8 cellular contexts compared by ENCODE assay signal in genomic region chrX:149539283-149540132, GRCh38. TPM values are rescaled to one million over a fixed set of nuclear protein-coding genes. Genes with fewer than 3 reads are reported as not detected.
A peak's percentile ranks its signal among the peaks of the same experiment; 100 is the strongest.
DNase-seq lines count a peak whose midpoint lies in the region; TF ChIP-seq lines count a peak whose summit lies in the region.

No MANE protein-coding gene starts in this region.

- no peaks in the 10 kb centered on the region for H3K9me3 ChIP-seq in neuronal stem cell (replicated peaks in 1 of 2; ENCODE audit: control insufficient read depth in 2 of 2, insufficient read depth in 1 of 2, low read depth in 1 of 2, low read length in 2 of 2)
- H3K9me3 ChIP-seq in stomach smooth muscle (ENCODE audit: control insufficient read depth in 2 of 2, low read length in 2 of 2): no peaks in the 10 kb centered on the region

- H3K4ac ChIP-seq in neuronal stem cell (ENCODE audit: low read length): no peak overlapping the region

- peak overlapping the region; percentile 67 for H3K4me3 ChIP-seq in H7 (ENCODE audit: insufficient read depth, low read depth, low read length)
- peak overlapping the region; percentile 49 to 59 for H3K4me3 ChIP-seq in foreskin fibroblast (ENCODE audit: low read depth in 1 of 2, low read length in 2 of 2)
- H3K4me3 ChIP-seq in neuronal stem cell (ENCODE audit: low read length in 2 of 2): peak overlapping the region; percentile 54 to 79
- peak overlapping the region; percentile 35 to 64 for H3K4me3 ChIP-seq in stomach smooth muscle (ENCODE audit: low read length in 2 of 2)

- no peak overlapping the region for H4K91ac ChIP-seq in neuronal stem cell (ENCODE audit: low read depth, low read length, poor library complexity)

- H2BK12ac ChIP-seq in neuronal stem cell (ENCODE audit: low read length): no peak overlapping the region

- H3K14ac ChIP-seq in neuronal stem cell (ENCODE audit: low read length): no peak overlapping the region

- H3K9ac ChIP-seq in neuronal stem cell (ENCODE audit: low read depth, low read length, poor library complexity) (peak overlapping the region; percentile 70), stomach smooth muscle (ENCODE audit: low read length in 2 of 2) (no peak overlapping the region)

- peak overlapping the region; percentile 93 for H2AFZ ChIP-seq in neuronal stem cell (ENCODE audit: low read length)

- H3K36me3 ChIP-seq in H7 (replicated peaks; ENCODE audit: control insufficient read depth, insufficient read depth, low read length) (no peaks in the 10 kb centered on the region), neuronal stem cell (replicated peaks in 1 of 2; ENCODE audit: control insufficient read depth in 2 of 2, insufficient read depth in 2 of 2, low read length in 2 of 2) (no peaks in the 10 kb centered on the region), stomach smooth muscle (ENCODE audit: control insufficient read depth in 2 of 2, insufficient read depth in 2 of 2, low read length in 2 of 2) (peaks cover 2 to 3% of the 10 kb centered on the region in 2 donors)

- H2BK120ac ChIP-seq in neuronal stem cell (ENCODE audit: low read depth, low read length): no peak overlapping the region

- no peak overlapping the region for H4K8ac ChIP-seq in neuronal stem cell (ENCODE audit: low read depth, low read length)

- H3K23ac ChIP-seq in neuronal stem cell (ENCODE audit: low read depth, low read length, poor library complexity): no peak overlapping the region

- WGBS in neuronal stem cell (ENCODE audit: extremely low coverage in 2 of 2, insufficient read length in 2 of 2, insufficient replicate concordance in 1 of 2), 2 donors: no CpG with 5 or more reads among the region's 34 CpGs

- peak overlapping the region; percentile 71 for H3K18ac ChIP-seq in neuronal stem cell (ENCODE audit: low read length)

- H2AK5ac ChIP-seq in neuronal stem cell (ENCODE audit: low read depth, low read length): no peak overlapping the region

- DNase-seq in EH (ENCODE audit: low read depth) (peak; percentile 96), H7 (peak; percentile 82), M059J (ENCODE audit: low read depth) (peak; percentile 95), SHP77 (lab: John Stamatoyannopoulos, UW) (peak; percentile 73 to 75), foreskin fibroblast (peak; percentile 92 to 95), neuronal stem cell (ENCODE audit: low spot score) (peak; percentile 79)
- DNase-seq in activated effector memory CD4-positive, alpha-beta T cell treated with anti-CD3 and anti-CD28 coated beads, Interleukin-2, amount 50 U/mL, for 16 hours: peak; percentile 93

- no peaks in the 10 kb centered on the region for H3K79me1 ChIP-seq in neuronal stem cell (ENCODE audit: low read depth, low read length)

- peak overlapping the region; percentile 87 for H3K27ac ChIP-seq in neuronal stem cell (replicated peaks; ENCODE audit: low read length)
- H3K27ac ChIP-seq in stomach smooth muscle (ENCODE audit: low read length): peak overlapping the region; percentile 46

- peak overlapping the region; percentile 39 for H2BK5ac ChIP-seq in neuronal stem cell (ENCODE audit: low read length)

- TF ChIP-seq CTCF in foreskin fibroblast (IDR thresholded peaks at IDR 0.05; ENCODE audit: low read depth, low read length): no peak

- no peaks in the 10 kb centered on the region for H3K4me1 ChIP-seq in neuronal stem cell (ENCODE audit: control insufficient read depth in 2 of 2, insufficient read depth in 1 of 2, low read depth in 1 of 2, low read length in 2 of 2)
- peaks cover 9% of the 10 kb centered on the region for H3K4me1 ChIP-seq in stomach smooth muscle (ENCODE audit: control insufficient read depth, insufficient read depth, low read length)

- H3K27me3 ChIP-seq in H7 (ENCODE audit: control insufficient read depth, insufficient read depth, low read length): peaks cover 8% of the 10 kb centered on the region
- H3K27me3 ChIP-seq in neuronal stem cell (ENCODE audit: control insufficient read depth in 3 of 3, insufficient read depth in 3 of 3, low read depth in 1 of 3, low read length in 3 of 3): no peaks in the 10 kb centered on the region
- H3K27me3 ChIP-seq in stomach smooth muscle (ENCODE audit: control insufficient read depth in 1 of 2, insufficient read depth in 2 of 2, low read length in 2 of 2): no peaks in the 10 kb centered on the region

- H3K4me2 ChIP-seq in neuronal stem cell (ENCODE audit: insufficient read depth, low read length, poor library complexity, severe bottlenecking): peak overlapping the region; percentile 40

- H2BK15ac ChIP-seq in neuronal stem cell (ENCODE audit: low read length): no peak overlapping the region

RNA-seq across cellular contexts. Expression of gene EOLA1, which starts 1.3 kb away (rescaled TPM):
- 8.2 and 12.1 TPM in 2 replicates for total RNA-seq in H7 (2014; rRNA removed; shearing (Covaris generic))
- total RNA-seq in M059J (2014; rRNA removed; shearing (Covaris generic)): 29.6 and 46.1 TPM in 2 replicates
- 6.4 TPM for polyA plus RNA-seq in neuronal stem cell (2013, experiment 1 of 2)
- polyA plus RNA-seq in neuronal stem cell (2013, experiment 2 of 2): 7.3 TPM

RNA-seq across cellular contexts. Expression of gene HSFX3, which starts 10.2 kb away (rescaled TPM):
- not detected in 2 replicates for total RNA-seq in H7 (2014; rRNA removed; shearing (Covaris generic))
- not detected in 2 replicates for total RNA-seq in M059J (2014; rRNA removed; shearing (Covaris generic))
- polyA plus RNA-seq in neuronal stem cell (2013, experiment 1 of 2): not detected
- polyA plus RNA-seq in neuronal stem cell (2013, experiment 2 of 2): not detected

RNA-seq across cellular contexts. Expression of gene IDS, which starts 34.4 kb away (rescaled TPM):
- 29.0 and 33.7 TPM in 2 replicates for total RNA-seq in H7 (2014; rRNA removed; shearing (Covaris generic))
- total RNA-seq in M059J (2014; rRNA removed; shearing (Covaris generic)): 59.8 and 92.5 TPM in 2 replicates
- 25.5 TPM for polyA plus RNA-seq in neuronal stem cell (2013, experiment 1 of 2)
- polyA plus RNA-seq in neuronal stem cell (2013, experiment 2 of 2): 25.5 TPM

RNA-seq across cellular contexts. Expression of gene MAGEA9B, which starts 47.8 kb away (rescaled TPM):
- not detected in 2 replicates for total RNA-seq in H7 (2014; rRNA removed; shearing (Covaris generic))
- total RNA-seq in M059J (2014; rRNA removed; shearing (Covaris generic)): 0.37 TPM in 1 of 2 replicates, not detected in the other
- 0.04 TPM for polyA plus RNA-seq in neuronal stem cell (2013, experiment 1 of 2)
- polyA plus RNA-seq in neuronal stem cell (2013, experiment 2 of 2): not detected

RNA-seq across cellular contexts. Expression of gene HSFX2, which starts 55.6 kb away (rescaled TPM):
- total RNA-seq in H7 (2014; rRNA removed; shearing (Covaris generic)): 1.2 and 1.3 TPM in 2 replicates
- 0.79 TPM in 1 of 2 replicates, not detected in the other for total RNA-seq in M059J (2014; rRNA removed; shearing (Covaris generic))
- polyA plus RNA-seq in neuronal stem cell (2013, experiment 1 of 2): 0.14 TPM
- 0.40 TPM for polyA plus RNA-seq in neuronal stem cell (2013, experiment 2 of 2)

Comparison
In these comparisons a context has a peak if more than half of its experiments do, and no peak if none do; other contexts are left out.
1. Peak in every context shown above with its lines: DNase-seq, H3K4me3 ChIP-seq and H3K27ac ChIP-seq.